Comparison of ENCODE assay signal across 12 cellular contexts in the genomic region with DNA sequence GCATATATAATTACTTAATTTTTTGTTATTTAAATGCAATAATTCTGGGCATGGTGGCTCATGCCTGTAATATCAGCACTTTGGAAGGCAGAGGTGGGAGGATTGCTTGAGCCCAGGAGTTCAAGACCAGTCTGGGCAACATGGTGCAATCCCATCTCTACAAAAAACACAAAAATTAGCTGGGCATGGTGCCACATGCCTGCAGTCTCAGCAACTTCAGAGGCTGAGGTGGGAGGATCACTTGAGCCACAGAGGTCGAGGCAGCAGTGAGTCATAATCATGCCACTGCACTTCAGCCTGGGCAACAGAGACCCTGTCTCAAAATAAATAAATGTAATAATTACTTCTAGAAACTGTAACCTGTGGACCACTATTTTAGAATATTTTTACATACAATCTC. TPM values are rescaled to one million over a fixed set of nuclear protein-coding genes. Genes with fewer than 3 reads are reported as not detected.
DNase-seq lines count a peak whose midpoint lies in the region; ATAC-seq, FAIRE-seq and TF ChIP-seq lines count a peak whose summit lies in the region.
"Had no signal": no experiment of that assay in that cellular context is flagged by ENCODE, and none has a peak within 500 bp of the region (broad histone marks: within the 10 kb centered on the region; RNA-seq: fewer than 3 reads in every experiment).

No MANE protein-coding gene starts in this region.

- WGBS in heart left ventricle, 4 donors, result 73 to 77% (median 75%) methylated on average over 1 of the region's 1 CpG

- FAIRE-seq in astrocyte (lab: Jason Lieb, UNC), result no peak

- peaks cover 6% of the 10 kb centered on the region for H3K9me3 Mint-ChIP-seq in astrocyte (ENCODE audit: unreplicated experiment)

- no peak overlapping the region for H3K4me3 ChIP-seq in heart left ventricle
- no peak overlapping the region for H3K4me3 ChIP-seq in astrocyte (ENCODE audit: insufficient read depth, low read depth, low read length)
- H3K4me3 ChIP-seq: mucosa of descending colon, testis had no signal

- no peak overlapping the region for H2AFZ ChIP-seq in astrocyte (ENCODE audit: low read depth, low read length)

- no peaks in the 10 kb centered on the region for H3K27me3 ChIP-seq in heart left ventricle
- no peaks in the 10 kb centered on the region for H3K27me3 ChIP-seq in astrocyte (ENCODE audit: insufficient read depth, low read length)
- H3K27me3 ChIP-seq: testis had no signal

- intact Hi-C loops in Right ventricle myocardium superior (cut with DNase I) (no loop called here), heart left ventricle (cut with DNase I) (no loop called here)

- H3K4me1 Mint-ChIP-seq in astrocyte (ENCODE audit: low read depth, unreplicated experiment), result peaks cover 14% of the 10 kb centered on the region

- H3K4me3 Mint-ChIP-seq in astrocyte (ENCODE audit: unreplicated experiment), result no peak overlapping the region

- no peak for TF ChIP-seq POLR2A in heart left ventricle (IDR thresholded peaks at IDR 0.05)

- no peak overlapping the region for H3K27ac Mint-ChIP-seq in astrocyte (ENCODE audit: unreplicated experiment)

- no peak overlapping the region for H3K9ac ChIP-seq in astrocyte (ENCODE audit: low read length)

- H3K79me2 ChIP-seq in astrocyte (ENCODE audit: insufficient read depth, low read length), result no peaks in the 10 kb centered on the region

- no peaks in the 10 kb centered on the region for H4K20me1 ChIP-seq in astrocyte (ENCODE audit: insufficient read depth, low read length)

- no peaks in the 10 kb centered on the region for H3K27me3 Mint-ChIP-seq in astrocyte (ENCODE audit: low read depth, unreplicated experiment)

- H3K9me3 ChIP-seq in heart left ventricle, result peaks cover 0 to 4% (median 0%) of the 10 kb centered on the region in 12 donors
- no peaks in the 10 kb centered on the region for H3K9me3 ChIP-seq in astrocyte (ENCODE audit: insufficient read depth, low read depth, low read length)
- H3K9me3 ChIP-seq: mucosa of descending colon, testis had no signal

- H3K27ac ChIP-seq in heart left ventricle, result peak overlapping the region in 1 of 12 donors; percentile 73
- no peak overlapping the region for H3K27ac ChIP-seq in astrocyte (ENCODE audit: low read depth, low read length)

- peaks cover 0 to 41% (median 7%) of the 10 kb centered on the region in 12 donors for H3K4me1 ChIP-seq in heart left ventricle
- no peaks in the 10 kb centered on the region for H3K4me1 ChIP-seq in astrocyte (ENCODE audit: insufficient read depth, low read length)

- no peak for TF ChIP-seq CTCF in heart left ventricle (IDR thresholded peaks at IDR 0.05)
- no peak for TF ChIP-seq CTCF in astrocyte (IDR thresholded peaks at IDR 0.05; ENCODE audit: insufficient read depth, low read depth, low read length)

- DNase-seq in Right ventricle myocardium superior (no peak), heart left ventricle (no peak), astrocyte (ENCODE audit: low read depth) (peak; percentile 61), kidney tubule cell (ENCODE audit: low spot score) (peak; percentile 65), epidermal melanocyte (ENCODE audit: insufficient read length, low spot score) (no peak), NCI-H146 (lab: John Stamatoyannopoulos, UW) (no peak)
- DNase-seq in activated naive CD4-positive, alpha-beta T cell treated with Interleukin-2 at 50 U/mL for 16 hours, result no peak
- DNase-seq: activated CD8-positive, alpha-beta memory T cell treated with anti-CD3 and anti-CD28 coated beads, Interleukin-2, amount 50 U/mL, for 48 hours; amniotic stem cell had no signal

- H3K36me3 Mint-ChIP-seq in astrocyte (ENCODE audit: low read depth, unreplicated experiment), result peaks cover 3% of the 10 kb centered on the region

- peak; percentile 25 for ATAC-seq in Right ventricle myocardium superior (ENCODE audit: poor library complexity)
- no peak for ATAC-seq in heart left ventricle
- no peak for ATAC-seq in GM18867 (IDR thresholded peaks at IDR 0.05; ENCODE audit: unreplicated experiment)

- no peak overlapping the region for H3K4me2 ChIP-seq in astrocyte (ENCODE audit: low read length)

- H3K36me3 ChIP-seq in heart left ventricle (peaks cover 0 to 4% (median 0%) of the 10 kb centered on the region in 9 donors), astrocyte (ENCODE audit: insufficient read depth, low read length) (no peaks in the 10 kb centered on the region)

RNA-seq across cellular contexts. Expression of a gene that starts 21.5 kb away (rescaled TPM):
- total RNA-seq in Right ventricle myocardium superior (6.0 TPM), heart left ventricle (10 to 100 TPM in 2 of 9 donors, 1 to 10 TPM in 7; 4.8 to 18.5 (median 7.9) TPM), astrocyte (27.2 and 30.2 TPM in 2 replicates)
- polyA plus RNA-seq in heart left ventricle, result 1 to 10 TPM; 3.1 to 6.1 TPM

Comparison
In these comparisons a context has a peak if more than half of its experiments do, and no peak if none do; other contexts are left out.
1. DNase-seq: peak in astrocyte (single experiment) and kidney tubule cell (single experiment); none in Right ventricle myocardium superior (single experiment), heart left ventricle (0 of 5), epidermal melanocyte (single experiment), NCI-H146 (single experiment) and activated naive CD4-positive, alpha-beta T cell treated with Interleukin-2 at 50 U/mL for 16 hours (single experiment).